In the genomic region with DNA sequence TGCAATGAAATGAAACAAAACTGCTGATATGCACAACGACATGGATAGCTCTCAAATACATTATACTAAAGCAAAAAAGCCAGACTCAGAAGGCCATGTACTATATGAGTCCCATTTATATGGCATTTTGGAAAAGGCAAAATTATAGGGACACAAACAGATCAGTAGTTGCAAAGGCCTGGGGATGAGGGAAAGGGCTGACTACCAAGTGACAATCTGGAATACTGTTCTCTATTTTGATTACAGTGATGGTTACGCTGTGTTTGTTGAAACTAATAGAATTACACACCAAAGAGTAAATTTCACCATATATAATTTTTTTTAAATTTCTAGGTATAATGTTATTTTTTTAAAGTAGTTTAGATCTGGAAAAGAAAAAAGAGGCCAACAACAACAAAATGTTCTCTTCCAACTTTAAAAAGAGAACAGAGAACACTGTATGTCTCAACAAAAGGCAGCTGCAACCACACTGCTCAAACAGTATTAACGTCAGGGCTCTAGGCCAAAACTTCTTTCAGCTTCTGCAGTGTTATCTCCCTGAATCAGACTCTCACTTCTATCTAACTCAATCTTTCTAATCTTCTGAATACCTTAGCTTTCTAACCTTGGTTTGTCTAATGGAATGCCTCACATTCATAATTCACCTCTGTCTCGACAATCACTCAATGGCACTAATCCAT, we compare ENCODE assay signal across 8 cellular contexts.
A peak's percentile ranks its signal among the peaks of the same experiment; 100 is the strongest.
DNase-seq lines count a peak whose midpoint lies in the region; ATAC-seq, FAIRE-seq and TF ChIP-seq lines count a peak whose summit lies in the region.

No MANE protein-coding gene starts in this region.

- H3K27ac ChIP-seq in caudate nucleus (ENCODE audit: low read depth, low read length) = peak overlapping the region; percentile 85

- peaks cover 20 to 49% (median 24%) of the 10 kb centered on the region in 3 donors for H3K36me3 Mint-ChIP-seq in naive thymus-derived CD8-positive, alpha-beta T cell
- H3K36me3 Mint-ChIP-seq in activated naive CD4-positive, alpha-beta T cell treated with anti-CD3 and anti-CD28 coated beads for 36 hours (ENCODE audit: low read depth) = peaks cover 25% of the 10 kb centered on the region

- H3K27ac Mint-ChIP-seq in naive thymus-derived CD8-positive, alpha-beta T cell = peak overlapping the region in 9 of 10 donors; percentile 4 to 73 (median 32)
- H3K27ac Mint-ChIP-seq in activated naive CD4-positive, alpha-beta T cell treated with anti-CD3 and anti-CD28 coated beads for 36 hours = no peak overlapping the region

- peak overlapping the region in 2 of 10 donors; percentile 10 to 30 for H3K4me3 Mint-ChIP-seq in naive thymus-derived CD8-positive, alpha-beta T cell
- no peak overlapping the region for H3K4me3 Mint-ChIP-seq in activated naive CD4-positive, alpha-beta T cell treated with anti-CD3 and anti-CD28 coated beads for 36 hours

- peaks cover 30 to 61% (median 56%) of the 10 kb centered on the region in 4 donors for H3K4me1 Mint-ChIP-seq in naive thymus-derived CD8-positive, alpha-beta T cell
- H3K4me1 Mint-ChIP-seq in activated naive CD4-positive, alpha-beta T cell treated with anti-CD3 and anti-CD28 coated beads for 36 hours (ENCODE audit: low read depth) = peaks cover 46% of the 10 kb centered on the region

- intact Hi-C loops in activated naive CD4-positive, alpha-beta T cell treated with anti-CD3 and anti-CD28 coated beads for 36 hours (cut with micrococcal nuclease) = no loop called here

- H3K9me3 Mint-ChIP-seq in naive thymus-derived CD8-positive, alpha-beta T cell = peaks cover 0 to 7% (median 0%) of the 10 kb centered on the region in 9 donors
- no peaks in the 10 kb centered on the region for H3K9me3 Mint-ChIP-seq in activated naive CD4-positive, alpha-beta T cell treated with anti-CD3 and anti-CD28 coated beads for 36 hours

- no peak for TF ChIP-seq CTCF in D721Med (IDR thresholded peaks at IDR 0.05; ENCODE audit: insufficient read depth, missing control alignments)

- CTCF ChIA-PET in activated naive CD4-positive, alpha-beta T cell treated with anti-CD3 and anti-CD28 coated beads for 36 hours (lab: Charles Lee) = interaction anchor here (0.6 kb wide), 1 partner anchor 77 kb away, joined by 3 read pairs; no protein-coding TSS in a partner anchor

- H3K27me3 Mint-ChIP-seq in naive thymus-derived CD8-positive, alpha-beta T cell = no peaks in the 10 kb centered on the region
- no peaks in the 10 kb centered on the region for H3K27me3 Mint-ChIP-seq in activated naive CD4-positive, alpha-beta T cell treated with anti-CD3 and anti-CD28 coated beads for 36 hours (ENCODE audit: low read depth)

- ATAC-seq in HG03342 (IDR thresholded peaks at IDR 0.05; ENCODE audit: unreplicated experiment) = peak; percentile 52
- ATAC-seq in naive thymus-derived CD8-positive, alpha-beta T cell = peak in 1 of 2 donors; percentile 63
- no peak for ATAC-seq in GM18517 (IDR thresholded peaks at IDR 0.05; ENCODE audit: unreplicated experiment)

- POLR2A ChIA-PET in naive thymus-derived CD8-positive, alpha-beta T cell (lab: Charles Lee) = no interaction called here

- FAIRE-seq in D721Med (lab: Jason Lieb, UNC) = peak; percentile 84

- DNase-seq in D721Med (ENCODE audit: insufficient read length, low spot score) = no peak
- peak in 20 of 61 donors; percentile 2 to 45 (median 13) for DNase-seq in caudate nucleus (lab: John Stamatoyannopoulos, UW)
- DNase-seq in naive thymus-derived CD8-positive, alpha-beta T cell = peak in 1 of 10 donors; percentile 5
- DNase-seq in HK-2 (ENCODE audit: unreplicated experiment) = no peak
- DNase-seq in activated naive CD4-positive, alpha-beta T cell treated with anti-CD3 and anti-CD28 coated beads for 36 hours = no peak
- no peak for DNase-seq in effector CD4-positive, alpha-beta T cell
